In the genomic region with DNA sequence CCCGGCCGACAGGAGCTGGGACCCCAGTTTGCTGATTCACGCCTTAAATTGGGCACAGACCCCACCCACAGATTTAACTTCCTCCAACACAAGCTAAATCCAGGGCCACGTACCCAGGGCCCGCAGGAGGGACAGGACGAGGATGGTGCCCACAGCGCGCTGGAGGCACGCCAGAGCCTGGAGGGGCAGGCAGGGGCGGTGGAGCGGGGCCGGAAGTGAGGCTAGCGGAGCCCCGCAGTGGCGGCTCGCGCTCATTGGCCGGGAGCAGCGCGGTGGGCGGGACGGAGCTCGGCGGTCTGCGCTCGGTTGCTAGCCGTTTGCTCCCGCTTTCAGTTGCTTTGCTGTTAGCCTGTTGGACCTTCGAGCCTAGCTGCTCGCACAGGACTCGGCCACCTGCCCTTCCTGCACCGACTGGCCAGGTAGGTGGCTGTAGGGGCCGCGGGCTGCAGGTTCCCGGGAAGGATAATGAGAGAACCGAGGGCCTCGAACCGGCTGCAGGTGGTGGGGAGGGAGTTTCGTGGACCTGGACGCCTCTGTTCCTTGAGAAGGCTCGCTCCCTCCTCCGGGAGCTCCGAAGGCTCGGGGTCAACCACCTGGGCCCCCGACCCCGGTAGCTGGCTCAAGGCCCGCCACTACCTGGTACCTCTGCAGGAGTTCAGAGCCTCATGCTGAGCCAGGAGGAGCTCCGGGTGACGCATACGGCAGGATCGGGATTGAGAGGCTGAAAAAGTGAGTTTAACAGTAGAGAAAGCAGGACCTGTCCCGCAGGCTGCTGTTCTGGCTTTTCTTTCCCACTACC, we compare ENCODE assay signal across 8 cellular contexts. TPM values are rescaled to one million over a fixed set of nuclear protein-coding genes. Genes with fewer than 3 reads are reported as not detected.
DNase-seq lines count a peak whose midpoint lies in the region; ATAC-seq, FAIRE-seq and TF ChIP-seq lines count a peak whose summit lies in the region.

A gene (plus strand): TSS at position 332 of the 799 bp plus-strand sequence. CDS start 8,212 bp downstream, outside the sequence.

- peaks cover 0 to 13% (median 6%) of the 10 kb centered on the region in 3 donors for H3K4me1 ChIP-seq in pancreas
- peaks cover 4 to 20% (median 14%) of the 10 kb centered on the region in 4 donors for H3K4me1 ChIP-seq in tibial artery

- H3K4me3 ChIP-seq in GM08714 (ENCODE audit: low read length) (peak within 1 kb of the TSS; percentile 81), pancreas (peak within 1 kb of the TSS; percentile 51 to 88 (median 76)), tibial artery (peak within 1 kb of the TSS; percentile 85 to 95)

- H3K9me3 ChIP-seq in pancreas (no peaks in the 10 kb centered on the region), tibial artery (no peaks in the 10 kb centered on the region)

- WGBS in pancreas, 2 donors, result 0% methylated on average over 52 of the region's 52 CpGs

- H3K36me3 Mint-ChIP-seq in activated naive CD8-positive, alpha-beta T cell treated with anti-CD3 and anti-CD28 coated beads, Interleukin-2, amount 10 ng/mL, durations not matched to agents 7 days and 5 days, result peaks cover 15% of the 10 kb centered on the region

- no peaks in the 10 kb centered on the region for H3K27me3 Mint-ChIP-seq in activated naive CD8-positive, alpha-beta T cell treated with anti-CD3 and anti-CD28 coated beads, Interleukin-2, amount 10 ng/mL, durations not matched to agents 7 days and 5 days

- H3K4me1 Mint-ChIP-seq in activated naive CD8-positive, alpha-beta T cell treated with anti-CD3 and anti-CD28 coated beads, Interleukin-2, amount 10 ng/mL, durations not matched to agents 7 days and 5 days, result peaks cover 40% of the 10 kb centered on the region

- H3K27me3 ChIP-seq in pancreas, result no peaks in the 10 kb centered on the region
- no peaks in the 10 kb centered on the region for H3K27me3 ChIP-seq in tibial artery

- H3K36me3 ChIP-seq in pancreas, result no peaks in the 10 kb centered on the region
- no peaks in the 10 kb centered on the region for H3K36me3 ChIP-seq in tibial artery

- intact Hi-C loops in Right ventricle myocardium inferior (cut with DNase I), result loop anchor here (5.0 kb wide), 1 partner anchor 103 kb away; a partner anchor contains a TSS
- intact Hi-C loops in pancreas (cut with DNase I), result no loop called here
- intact Hi-C loops in tibial artery (cut with DNase I; ENCODE audit: low total_unique reads), result no loop called here

- ATAC-seq in HG02571 (IDR thresholded peaks at IDR 0.05; ENCODE audit: unreplicated experiment), result peak; percentile 93
- peak; percentile 97 for ATAC-seq in activated naive CD8-positive, alpha-beta T cell treated with anti-CD3 and anti-CD28 coated beads, Interleukin-2, amount 10 ng/mL, durations not matched to agents 7 days and 5 days (ENCODE audit: low read depth)
- ATAC-seq in Right ventricle myocardium inferior, result peak; percentile 99
- peak; percentile 98 to 100 (median 98) for ATAC-seq in pancreas

- FAIRE-seq in pancreas (lab: Jason Lieb, UNC), result no peak

- no peaks in the 10 kb centered on the region for H3K9me3 Mint-ChIP-seq in activated naive CD8-positive, alpha-beta T cell treated with anti-CD3 and anti-CD28 coated beads, Interleukin-2, amount 10 ng/mL, durations not matched to agents 7 days and 5 days

- TF ChIP-seq CTCF in pancreas (IDR thresholded peaks at IDR 0.05) (no peak), tibial artery (IDR thresholded peaks at IDR 0.05) (no peak)

- POLR2A ChIA-PET in activated naive CD8-positive, alpha-beta T cell treated with anti-CD3 and anti-CD28 coated beads, Interleukin-2, amount 10 ng/mL, durations not matched to agents 7 days and 5 days (lab: Charles Lee), result interaction anchor here (0.6 to 5.7 kb wide), 34 partner anchors 9 to 814 kb away, joined by 3 to 250 read pairs (median 4); a partner anchor contains a TSS

- DNase-seq in NCI-H1105 (lab: John Stamatoyannopoulos, UW) (peak; percentile 84), SW 1271 (lab: John Stamatoyannopoulos, UW) (peak; percentile 38 to 78), Right ventricle myocardium inferior (ENCODE audit: missing footprints) (peak; percentile 96), pancreas (peak; percentile 90 to 97 (median 94)), tibial artery (peak; percentile 87 to 95)
- DNase-seq in activated naive CD8-positive, alpha-beta T cell treated with anti-CD3 and anti-CD28 coated beads, Interleukin-2, amount 10 ng/mL, durations not matched to agents 7 days and 5 days, result peak; percentile 94

- H3K4me3 Mint-ChIP-seq in activated naive CD8-positive, alpha-beta T cell treated with anti-CD3 and anti-CD28 coated beads, Interleukin-2, amount 10 ng/mL, durations not matched to agents 7 days and 5 days, result peak within 1 kb of the TSS; percentile 98

- H3K27ac Mint-ChIP-seq in activated naive CD8-positive, alpha-beta T cell treated with anti-CD3 and anti-CD28 coated beads, Interleukin-2, amount 10 ng/mL, durations not matched to agents 7 days and 5 days, result peak within 1 kb of the TSS; percentile 97

- H3K27ac ChIP-seq in pancreas (peak within 1 kb of the TSS; percentile 68 to 87 (median 76)), tibial artery (peak within 1 kb of the TSS; percentile 81 to 87)

RNA-seq across cellular contexts. Expression of the gene that starts here (rescaled TPM):
- 10 to 100 TPM; 28.2 to 29.2 TPM for total RNA-seq in activated naive CD8-positive, alpha-beta T cell treated with anti-CD3 and anti-CD28 coated beads, Interleukin-2, amount 10 ng/mL, durations not matched to agents 7 days and 5 days
- total RNA-seq in Right ventricle myocardium inferior (4.1 TPM), pancreas (1 to 10 TPM; 2.9 to 7.6 (median 4.9) TPM)
- 1 to 10 TPM; 1.9 to 2.0 TPM for polyA plus RNA-seq in pancreas

Comparison
In these comparisons a context has a peak if more than half of its experiments do, and no peak if none do; other contexts are left out.
1. Peak in every context shown above with its lines: DNase-seq, ATAC-seq, H3K4me3 ChIP-seq and H3K27ac ChIP-seq.